In the genomic region with DNA sequence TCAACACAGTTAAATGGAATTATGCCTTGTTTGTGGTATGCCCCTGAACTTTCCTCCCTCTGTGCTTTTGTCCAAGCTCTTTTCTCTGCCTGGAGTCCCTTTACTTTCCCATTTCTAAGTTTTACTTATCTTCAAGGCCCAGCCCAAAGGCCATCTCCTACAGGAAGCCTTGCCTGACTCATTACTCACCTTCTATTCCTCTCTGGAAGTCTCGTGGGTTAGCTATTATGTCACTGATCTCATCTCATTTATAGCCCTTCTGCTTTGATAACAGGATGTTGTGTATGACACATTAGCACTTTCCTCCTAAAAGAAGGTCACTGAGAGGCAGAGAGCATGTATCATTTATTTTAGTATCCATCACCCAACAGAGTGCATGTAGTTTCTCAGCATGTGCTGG, we compare ENCODE assay signal across 1 cellular context.
TF ChIP-seq lines count a peak whose summit lies in the region.

No MANE protein-coding gene starts in this region.

TF ChIP-seq in K562, 482 proteins besides CTCF, POLR2A, EP300 and RAD21:
- TF ChIP-seq, protein P1, sequence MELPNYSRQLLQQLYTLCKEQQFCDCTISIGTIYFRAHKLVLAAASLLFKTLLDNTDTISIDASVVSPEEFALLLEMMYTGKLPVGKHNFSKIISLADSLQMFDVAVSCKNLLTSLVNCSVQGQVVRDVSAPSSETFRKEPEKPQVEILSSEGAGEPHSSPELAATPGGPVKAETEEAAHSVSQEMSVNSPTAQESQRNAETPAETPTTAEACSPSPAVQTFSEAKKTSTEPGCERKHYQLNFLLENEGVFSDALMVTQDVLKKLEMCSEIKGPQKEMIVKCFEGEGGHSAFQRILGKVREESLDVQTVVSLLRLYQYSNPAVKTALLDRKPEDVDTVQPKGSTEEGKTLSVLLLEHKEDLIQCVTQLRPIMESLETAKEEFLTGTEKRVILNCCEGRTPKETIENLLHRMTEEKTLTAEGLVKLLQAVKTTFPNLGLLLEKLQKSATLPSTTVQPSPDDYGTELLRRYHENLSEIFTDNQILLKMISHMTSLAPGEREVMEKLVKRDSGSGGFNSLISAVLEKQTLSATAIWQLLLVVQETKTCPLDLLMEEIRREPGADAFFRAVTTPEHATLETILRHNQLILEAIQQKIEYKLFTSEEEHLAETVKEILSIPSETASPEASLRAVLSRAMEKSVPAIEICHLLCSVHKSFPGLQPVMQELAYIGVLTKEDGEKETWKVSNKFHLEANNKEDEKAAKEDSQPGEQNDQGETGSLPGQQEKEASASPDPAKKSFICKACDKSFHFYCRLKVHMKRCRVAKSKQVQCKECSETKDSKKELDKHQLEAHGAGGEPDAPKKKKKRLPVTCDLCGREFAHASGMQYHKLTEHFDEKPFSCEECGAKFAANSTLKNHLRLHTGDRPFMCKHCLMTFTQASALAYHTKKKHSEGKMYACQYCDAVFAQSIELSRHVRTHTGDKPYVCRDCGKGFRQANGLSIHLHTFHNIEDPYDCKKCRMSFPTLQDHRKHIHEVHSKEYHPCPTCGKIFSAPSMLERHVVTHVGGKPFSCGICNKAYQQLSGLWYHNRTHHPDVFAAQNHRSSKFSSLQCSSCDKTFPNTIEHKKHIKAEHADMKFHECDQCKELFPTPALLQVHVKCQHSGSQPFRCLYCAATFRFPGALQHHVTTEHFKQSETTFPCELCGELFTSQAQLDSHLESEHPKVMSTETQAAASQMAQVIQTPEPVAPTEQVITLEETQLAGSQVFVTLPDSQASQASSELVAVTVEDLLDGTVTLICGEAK (IDR thresholded peaks at IDR 0.05), result no peak
- TF ChIP-seq, protein P1 (CRISPR knock-in tag; IDR thresholded peaks at IDR 0.05), result no peak
- peak; percentile 61 for TF ChIP-seq CREM (IDR thresholded peaks at IDR 0.05; ENCODE audit: low read depth)
- TF ChIP-seq CBX2 (IDR thresholded peaks at IDR 0.05; ENCODE audit: insufficient read depth, low read length, poor library complexity, severe bottlenecking), result no peak
- no peak for TF ChIP-seq ZNF551 (CRISPR knock-in tag; IDR thresholded peaks at IDR 0.05)
- TF ChIP-seq CHCHD3 (CRISPR knock-in tag; IDR thresholded peaks at IDR 0.05), result no peak
- no peak for TF ChIP-seq NFATC3 (IDR thresholded peaks at IDR 0.05)
- TF ChIP-seq ZNF175 (CRISPR knock-in tag; IDR thresholded peaks at IDR 0.05; ENCODE audit: low read depth), result no peak
- TF ChIP-seq ZNF699 (CRISPR knock-in tag; IDR thresholded peaks at IDR 0.05; ENCODE audit: insufficient replicate concordance), result no peak
- TF ChIP-seq ZNF239 (CRISPR knock-in tag; IDR thresholded peaks at IDR 0.05), result no peak
- no peak for TF ChIP-seq CREB1 (IDR thresholded peaks at IDR 0.05)
- peak; percentile 39; the same call in 1 of the 2 replicates for TF ChIP-seq CREB1 (CRISPR knock-in tag; IDR thresholded peaks at IDR 0.05)
- TF ChIP-seq ZEB2 (IDR thresholded peaks at IDR 0.05), result no peak
- TF ChIP-seq BHLHE40 (IDR thresholded peaks at IDR 0.05; ENCODE audit: low read length), result peak; percentile 29; the same call in 1 of the 2 replicates
- no peak for TF ChIP-seq ZNF436 (CRISPR knock-in tag; IDR thresholded peaks at IDR 0.05)
- TF ChIP-seq NR1H2 (CRISPR knock-in tag; IDR thresholded peaks at IDR 0.05), result no peak
- TF ChIP-seq, protein P2, sequence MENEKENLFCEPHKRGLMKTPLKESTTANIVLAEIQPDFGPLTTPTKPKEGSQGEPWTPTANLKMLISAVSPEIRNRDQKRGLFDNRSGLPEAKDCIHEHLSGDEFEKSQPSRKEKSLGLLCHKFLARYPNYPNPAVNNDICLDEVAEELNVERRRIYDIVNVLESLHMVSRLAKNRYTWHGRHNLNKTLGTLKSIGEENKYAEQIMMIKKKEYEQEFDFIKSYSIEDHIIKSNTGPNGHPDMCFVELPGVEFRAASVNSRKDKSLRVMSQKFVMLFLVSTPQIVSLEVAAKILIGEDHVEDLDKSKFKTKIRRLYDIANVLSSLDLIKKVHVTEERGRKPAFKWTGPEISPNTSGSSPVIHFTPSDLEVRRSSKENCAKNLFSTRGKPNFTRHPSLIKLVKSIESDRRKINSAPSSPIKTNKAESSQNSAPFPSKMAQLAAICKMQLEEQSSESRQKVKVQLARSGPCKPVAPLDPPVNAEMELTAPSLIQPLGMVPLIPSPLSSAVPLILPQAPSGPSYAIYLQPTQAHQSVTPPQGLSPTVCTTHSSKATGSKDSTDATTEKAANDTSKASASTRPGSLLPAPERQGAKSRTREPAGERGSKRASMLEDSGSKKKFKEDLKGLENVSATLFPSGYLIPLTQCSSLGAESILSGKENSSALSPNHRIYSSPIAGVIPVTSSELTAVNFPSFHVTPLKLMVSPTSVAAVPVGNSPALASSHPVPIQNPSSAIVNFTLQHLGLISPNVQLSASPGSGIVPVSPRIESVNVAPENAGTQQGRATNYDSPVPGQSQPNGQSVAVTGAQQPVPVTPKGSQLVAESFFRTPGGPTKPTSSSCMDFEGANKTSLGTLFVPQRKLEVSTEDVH (IDR thresholded peaks at IDR 0.05; ENCODE audit: low read depth, partially characterized antibody), result no peak
- TF ChIP-seq JUND (IDR thresholded peaks at IDR 0.05; ENCODE audit: borderline replicate concordance, low read depth, low read length), result no peak
- TF ChIP-seq JUND (tag; IDR thresholded peaks at IDR 0.05; ENCODE audit: borderline replicate concordance, low read depth, low read length), result peak; percentile 24; the same call in 1 of the 3 replicates
- TF ChIP-seq MBD2 (IDR thresholded peaks at IDR 0.05; ENCODE audit: borderline replicate concordance, low read depth), result no peak
- TF ChIP-seq, protein P3, sequence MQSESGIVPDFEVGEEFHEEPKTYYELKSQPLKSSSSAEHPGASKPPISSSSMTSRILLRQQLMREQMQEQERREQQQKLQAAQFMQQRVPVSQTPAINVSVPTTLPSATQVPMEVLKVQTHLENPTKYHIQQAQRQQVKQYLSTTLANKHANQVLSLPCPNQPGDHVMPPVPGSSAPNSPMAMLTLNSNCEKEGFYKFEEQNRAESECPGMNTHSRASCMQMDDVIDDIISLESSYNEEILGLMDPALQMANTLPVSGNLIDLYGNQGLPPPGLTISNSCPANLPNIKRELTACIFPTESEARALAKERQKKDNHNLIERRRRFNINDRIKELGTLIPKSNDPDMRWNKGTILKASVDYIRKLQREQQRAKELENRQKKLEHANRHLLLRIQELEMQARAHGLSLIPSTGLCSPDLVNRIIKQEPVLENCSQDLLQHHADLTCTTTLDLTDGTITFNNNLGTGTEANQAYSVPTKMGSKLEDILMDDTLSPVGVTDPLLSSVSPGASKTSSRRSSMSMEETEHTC (IDR thresholded peaks at IDR 0.05), result no peak
- TF ChIP-seq, protein P4, sequence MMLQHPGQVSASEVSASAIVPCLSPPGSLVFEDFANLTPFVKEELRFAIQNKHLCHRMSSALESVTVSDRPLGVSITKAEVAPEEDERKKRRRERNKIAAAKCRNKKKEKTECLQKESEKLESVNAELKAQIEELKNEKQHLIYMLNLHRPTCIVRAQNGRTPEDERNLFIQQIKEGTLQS (IDR thresholded peaks at IDR 0.05), result peak; percentile 41; the same call in 1 of the 2 replicates
- TF ChIP-seq, protein P4 (CRISPR knock-in tag; conservative IDR thresholded peaks at IDR 0.05), result no peak
- TF ChIP-seq, protein P5, sequence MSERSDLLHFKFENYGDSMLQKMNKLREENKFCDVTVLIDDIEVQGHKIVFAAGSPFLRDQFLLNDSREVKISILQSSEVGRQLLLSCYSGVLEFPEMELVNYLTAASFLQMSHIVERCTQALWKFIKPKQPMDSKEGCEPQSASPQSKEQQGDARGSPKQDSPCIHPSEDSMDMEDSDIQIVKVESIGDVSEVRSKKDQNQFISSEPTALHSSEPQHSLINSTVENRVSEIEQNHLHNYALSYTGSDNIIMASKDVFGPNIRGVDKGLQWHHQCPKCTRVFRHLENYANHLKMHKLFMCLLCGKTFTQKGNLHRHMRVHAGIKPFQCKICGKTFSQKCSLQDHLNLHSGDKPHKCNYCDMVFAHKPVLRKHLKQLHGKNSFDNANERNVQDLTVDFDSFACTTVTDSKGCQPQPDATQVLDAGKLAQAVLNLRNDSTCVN (CRISPR knock-in tag; IDR thresholded peaks at IDR 0.05), result no peak
- peak; percentile 62 for TF ChIP-seq ZFP36 (IDR thresholded peaks at IDR 0.05; ENCODE audit: low read depth, low read length, partially characterized antibody)
- TF ChIP-seq FOSL1 (tag; conservative IDR thresholded peaks at IDR 0.05), result peak; percentile 87
- no peak for TF ChIP-seq NBN (IDR thresholded peaks at IDR 0.05; ENCODE audit: low read depth)
- no peak for TF ChIP-seq ZNF263 (CRISPR knock-in tag; IDR thresholded peaks at IDR 0.05; ENCODE audit: borderline replicate concordance)
- TF ChIP-seq CCAR2 (IDR thresholded peaks at IDR 0.05; ENCODE audit: low read depth, low read length), result no peak
- TF ChIP-seq ZNF23 (CRISPR knock-in tag; IDR thresholded peaks at IDR 0.05), result no peak
- TF ChIP-seq ILF3 (IDR thresholded peaks at IDR 0.05; ENCODE audit: borderline replicate concordance), result no peak
- no peak for TF ChIP-seq HNRNPL (IDR thresholded peaks at IDR 0.05; ENCODE audit: low read depth, low read length)
- no peak for TF ChIP-seq NFYB (IDR thresholded peaks at IDR 0.05; ENCODE audit: extremely low read depth, insufficient read length)
- TF ChIP-seq, protein P6, sequence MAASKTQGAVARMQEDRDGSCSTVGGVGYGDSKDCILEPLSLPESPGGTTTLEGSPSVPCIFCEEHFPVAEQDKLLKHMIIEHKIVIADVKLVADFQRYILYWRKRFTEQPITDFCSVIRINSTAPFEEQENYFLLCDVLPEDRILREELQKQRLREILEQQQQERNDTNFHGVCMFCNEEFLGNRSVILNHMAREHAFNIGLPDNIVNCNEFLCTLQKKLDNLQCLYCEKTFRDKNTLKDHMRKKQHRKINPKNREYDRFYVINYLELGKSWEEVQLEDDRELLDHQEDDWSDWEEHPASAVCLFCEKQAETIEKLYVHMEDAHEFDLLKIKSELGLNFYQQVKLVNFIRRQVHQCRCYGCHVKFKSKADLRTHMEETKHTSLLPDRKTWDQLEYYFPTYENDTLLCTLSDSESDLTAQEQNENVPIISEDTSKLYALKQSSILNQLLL (CRISPR knock-in tag; IDR thresholded peaks at IDR 0.05; ENCODE audit: borderline replicate concordance), result no peak
